ENCODE assay signal across 13 cellular contexts in the genomic region with DNA sequence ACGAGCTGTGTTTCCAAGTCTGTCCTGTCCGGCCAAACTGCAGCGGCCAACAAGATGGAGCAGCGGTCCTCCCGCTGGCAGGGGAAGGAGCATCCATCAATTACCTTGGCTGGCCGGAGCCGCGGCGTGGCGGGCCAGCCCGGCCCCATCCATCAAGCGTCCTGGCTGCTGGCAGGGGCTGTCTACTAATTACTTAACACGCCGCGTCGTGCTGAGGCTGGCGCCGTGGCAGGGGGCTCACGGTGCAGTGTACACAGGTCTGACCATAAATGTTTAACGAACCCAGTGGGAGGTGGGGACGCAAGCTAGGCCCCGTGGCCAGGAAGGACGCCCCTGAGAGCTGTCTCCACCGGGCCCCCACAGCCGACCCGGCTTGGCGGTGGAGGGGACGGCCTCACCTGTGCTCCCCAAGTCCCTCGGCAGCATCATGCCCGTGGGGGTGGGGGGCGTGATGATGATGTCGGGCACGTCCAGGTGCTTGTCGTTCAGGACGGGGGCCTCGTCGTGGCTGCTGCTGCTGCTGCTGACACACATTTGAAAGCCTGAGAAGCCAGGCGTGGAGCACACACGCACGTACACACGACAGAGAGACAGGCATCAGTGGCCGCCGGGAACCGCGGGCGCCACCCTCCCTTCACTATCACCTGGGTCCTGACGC.
"Had no signal": no experiment of that assay in that cellular context is flagged by ENCODE, and none has a peak within 500 bp of the region (broad histone marks: within the 10 kb centered on the region; RNA-seq: fewer than 3 reads in every experiment).

No MANE protein-coding gene starts in this region.

- H3K27me3 ChIP-seq: body of pancreas, neutrophil had no signal

- DNase-seq: activated effector memory CD4-positive, alpha-beta T cell treated with Interleukin-2 at 50 U/mL for 16 hours; activated T-cell treated with anti-CD3 and anti-CD28 coated beads, Interleukin-2, amount 50 U/mL, for 1 hour; amniotic stem cell; body of pancreas; effector memory CD8-positive, alpha-beta T cell; hippocampal formation; lower lobe of right lung; right cardiac atrium; trophoblast cell had no signal

- H3K36me3 ChIP-seq: lower lobe of right lung had no signal

- H3K27ac ChIP-seq: body of pancreas, lower lobe of right lung, neutrophil had no signal

- H3K9me3 ChIP-seq: lower lobe of right lung, neutrophil had no signal

- ATAC-seq: activated CD4-positive, CD25-positive, alpha-beta regulatory T cell treated with anti-CD3 and anti-CD28 coated beads, Interleukin-2, amount 50 U/mL, for 24 hours; activated naive CD4-positive, alpha-beta T cell treated with anti-CD3 and anti-CD28 coated beads, Interleukin-2, amount 50 U/mL, for 72 hours; body of pancreas; effector memory CD8-positive, alpha-beta T cell; lower lobe of right lung; right cardiac atrium; stimulated activated effector memory CD8-positive, alpha-beta T cell treated with anti-CD3 and anti-CD28 coated beads, Interleukin-12 subunit alpha, Interleukin-12 subunit beta, amount 100 ng/mL, for 72 hours had no signal

- H3K4me1 ChIP-seq: body of pancreas, lower lobe of right lung had no signal

- H3K4me3 ChIP-seq: body of pancreas, lower lobe of right lung had no signal
